In genomic region chr17:56926270-56926669, GRCh38 we compare ENCODE assay signal across 16 cellular contexts. TPM values are rescaled to one million over a fixed set of nuclear protein-coding genes. Genes with fewer than 3 reads are reported as not detected.
DNase-seq lines count a peak whose midpoint lies in the region; ATAC-seq and TF ChIP-seq lines count a peak whose summit lies in the region.
"Had no signal": no experiment of that assay in that cellular context is flagged by ENCODE, and none has a peak within 500 bp of the region (broad histone marks: within the 10 kb centered on the region; RNA-seq: fewer than 3 reads in every experiment).

No MANE protein-coding gene starts in this region.

- no peak overlapping the region for H2AK5ac ChIP-seq in H9 (ENCODE audit: insufficient read length, low read length)

- H3K9me3 ChIP-seq in H9 (ENCODE audit: control insufficient read depth, low read depth, low read length): no peaks in the 10 kb centered on the region
- H3K9me3 ChIP-seq in esophagus muscularis mucosa: no peaks in the 10 kb centered on the region
- H3K9me3 ChIP-seq in lower lobe of right lung: peaks cover 5% of the 10 kb centered on the region
- no peaks in the 10 kb centered on the region for H3K9me3 ChIP-seq in thyroid gland

- no peak overlapping the region for H3K4ac ChIP-seq in H9 (ENCODE audit: low read depth, low read length)

- H4K91ac ChIP-seq in H9 (ENCODE audit: insufficient read length, low read depth, low read length): no peak overlapping the region

- H4K5ac ChIP-seq in H9 (ENCODE audit: insufficient read length, low read depth, low read length): no peak overlapping the region

- no peaks in the 10 kb centered on the region for H3K79me1 ChIP-seq in H9 (ENCODE audit: insufficient read depth, low read depth, low read length, poor library complexity, severe bottlenecking)

- DNase-seq in H9 (no peak), esophagus muscularis mucosa (ENCODE audit: extremely low spot score) (peak; percentile 19), NCI-H2107 (lab: John Stamatoyannopoulos, UW) (no peak), lower lobe of right lung (no peak), thyroid gland (no peak)
- no peak for DNase-seq in activated CD4-positive, alpha-beta T cell treated with anti-CD3 and anti-CD28 coated beads for 48 hours
- DNase-seq: Calu3; CD8-positive, alpha-beta T cell; DMS79 treated with DMSO at 0.1 percent for 48 hours; HCEC 1CT had no signal

- H3K4me2 ChIP-seq in H9 (ENCODE audit: insufficient read depth, insufficient read length, low read length): no peak overlapping the region
- H3K4me2 ChIP-seq: BLaER1 treated with 17β-estradiol and CSF1 and Interleukin-3, amounts not matched to agents 10 nM and 100 nM had no signal

- no peak overlapping the region for H2BK15ac ChIP-seq in H9 (ENCODE audit: low read depth, low read length)

- no peak overlapping the region for H3K14ac ChIP-seq in H9 (ENCODE audit: insufficient read depth, low read length)

- no peak overlapping the region for H2BK12ac ChIP-seq in H9 (ENCODE audit: insufficient read length, low read depth, low read length)

- TF ChIP-seq POLR2A in esophagus muscularis mucosa (IDR thresholded peaks at IDR 0.05; ENCODE audit: low read depth) (no peak), thyroid gland (IDR thresholded peaks at IDR 0.05) (no peak)

- no peaks in the 10 kb centered on the region for H3K23me2 ChIP-seq in H9 (ENCODE audit: insufficient read length, low read depth, low read length, poor library complexity, severe bottlenecking)

- no peak overlapping the region for H3K23ac ChIP-seq in H9 (ENCODE audit: insufficient read length, low read depth, low read length)

- no peak overlapping the region for H4K8ac ChIP-seq in H9 (replicated peaks; ENCODE audit: insufficient read length, low read depth, low read length)

- H4K20me1 ChIP-seq in H9 (ENCODE audit: control insufficient read depth, insufficient read depth, insufficient read length): no peaks in the 10 kb centered on the region
- H4K20me1 ChIP-seq: BLaER1 treated with 17β-estradiol and CSF1 and Interleukin-3, amounts not matched to agents 10 nM and 100 nM had no signal

- peaks cover 32 to 33% of the 10 kb centered on the region in 2 experiments for H3K4me1 Mint-ChIP-seq in H9
- H3K4me1 Mint-ChIP-seq: B cell, IgD-negative memory B cell had no signal

- H3K27me3 Mint-ChIP-seq in H9 (ENCODE audit: low read depth): no peaks in the 10 kb centered on the region; the same call in 1 of the 2 replicates
- H3K27me3 Mint-ChIP-seq: B cell, IgD-negative memory B cell had no signal

- H3K56ac ChIP-seq in H9 (ENCODE audit: insufficient read length, low read depth, low read length): no peak overlapping the region

- H3K18ac ChIP-seq in H9 (ENCODE audit: insufficient read length, low read depth, low read length): no peak overlapping the region

- H3K27ac ChIP-seq in H9 (ENCODE audit: insufficient read length, low read depth, low read length) (peak overlapping the region; percentile 84), VCaP (peak overlapping the region; percentile 47), esophagus muscularis mucosa (replicated peaks in 1 of 4) (no peak overlapping the region), lower lobe of right lung (no peak overlapping the region), thyroid gland (no peak overlapping the region)
- H3K27ac ChIP-seq: BLaER1 treated with 17β-estradiol and CSF1 and Interleukin-3, amounts not matched to agents 10 nM and 100 nM had no signal

- no peak overlapping the region for H2BK20ac ChIP-seq in H9 (ENCODE audit: low read depth, low read length, poor library complexity, severe bottlenecking)

- TF ChIP-seq EP300 in esophagus muscularis mucosa (IDR thresholded peaks at IDR 0.05): no peak

- no peak overlapping the region for H2BK5ac ChIP-seq in H9 (ENCODE audit: insufficient read length, low read length)

- peaks cover 22 to 28% (median 24%) of the 10 kb centered on the region in 3 experiments for H3K36me3 Mint-ChIP-seq in H9 (ENCODE audit: insufficient read depth in 1 of 3, low read depth in 3 of 3)
- H3K36me3 Mint-ChIP-seq: CD8-positive, alpha-beta T cell had no signal

- H2BK120ac ChIP-seq in H9 (ENCODE audit: low read depth, low read length, poor library complexity, severe bottlenecking): no peak overlapping the region

- H2AFZ ChIP-seq in H9 (ENCODE audit: low read length): peak overlapping the region; percentile 62

- TF ChIP-seq CTCF in H9 (conservative IDR thresholded peaks at IDR 0.05) (no peak), VCaP (conservative IDR thresholded peaks at IDR 0.05) (no peak), esophagus muscularis mucosa (IDR thresholded peaks at IDR 0.05) (no peak), lower lobe of right lung (IDR thresholded peaks at IDR 0.05) (no peak), thyroid gland (IDR thresholded peaks at IDR 0.05) (no peak)

- peaks cover 38 to 41% of the 10 kb centered on the region in 2 experiments for H3K9me3 Mint-ChIP-seq in H9
- H3K9me3 Mint-ChIP-seq: CD8-positive, alpha-beta T cell had no signal

- peak overlapping the region in 1 of 2 experiments; percentile 1; a peak in 1 of 5 replicates for H3K4me3 Mint-ChIP-seq in H9
- H3K4me3 Mint-ChIP-seq: B cell; CD8-positive, alpha-beta T cell; IgD-negative memory B cell had no signal

- H3K36me3 ChIP-seq in esophagus muscularis mucosa (no peaks in the 10 kb centered on the region), lower lobe of right lung (no peaks in the 10 kb centered on the region), thyroid gland (no peaks in the 10 kb centered on the region)

- peak overlapping the region; percentile 92 to 97 (median 96); a peak in 6 of 7 replicates for H3K27ac Mint-ChIP-seq in H9
- H3K27ac Mint-ChIP-seq: B cell; CD8-positive, alpha-beta T cell; IgD-negative memory B cell had no signal

- no peaks in the 10 kb centered on the region for H3K79me2 ChIP-seq in H9 (ENCODE audit: insufficient read depth, low read length)

- H3K27me3 ChIP-seq in H9 (ENCODE audit: insufficient read depth, low read length): no peaks in the 10 kb centered on the region
- H3K27me3 ChIP-seq in esophagus muscularis mucosa: no peaks in the 10 kb centered on the region
- H3K27me3 ChIP-seq in lower lobe of right lung (ENCODE audit: low read depth): no peaks in the 10 kb centered on the region
- H3K27me3 ChIP-seq in thyroid gland: no peaks in the 10 kb centered on the region
- H3K27me3 ChIP-seq: BLaER1 treated with 17β-estradiol and CSF1 and Interleukin-3, amounts not matched to agents 10 nM and 100 nM had no signal

- intact Hi-C loops in esophagus muscularis mucosa (cut with DNase I): no loop called here
- intact Hi-C loops in lower lobe of right lung (cut with DNase I): no loop called here
- intact Hi-C loops in thyroid gland (cut with DNase I): no loop called here

- peaks cover 5% of the 10 kb centered on the region; the same call in 1 of the 2 replicates for H3K4me1 ChIP-seq in H9 (ENCODE audit: insufficient read depth, low read length)
- H3K4me1 ChIP-seq in esophagus muscularis mucosa: no peaks in the 10 kb centered on the region
- H3K4me1 ChIP-seq in lower lobe of right lung: no peaks in the 10 kb centered on the region
- H3K4me1 ChIP-seq in thyroid gland: no peaks in the 10 kb centered on the region
- H3K4me1 ChIP-seq: BLaER1 treated with 17β-estradiol and CSF1 and Interleukin-3, amounts not matched to agents 10 nM and 100 nM had no signal

- no peak for ATAC-seq in lower lobe of right lung
- ATAC-seq: CD8-positive, alpha-beta T cell; GM12878; HepG2 had no signal

- H3K4me3 ChIP-seq in esophagus muscularis mucosa (no peak overlapping the region), lower lobe of right lung (no peak overlapping the region), thyroid gland (replicated peaks in 1 of 3) (no peak overlapping the region)
- H3K4me3 ChIP-seq: BLaER1 treated with 17β-estradiol and CSF1 and Interleukin-3, amounts not matched to agents 10 nM and 100 nM; GM12878 had no signal

- H3T11ph ChIP-seq in H9 (ENCODE audit: low read length): no peak overlapping the region

- no peak overlapping the region for H3K9ac ChIP-seq in H9 (ENCODE audit: extremely low read depth, insufficient read length, low read length)
- H3K9ac ChIP-seq: BLaER1 treated with 17β-estradiol and CSF1 and Interleukin-3, amounts not matched to agents 10 nM and 100 nM had no signal

RNA-seq across cellular contexts. Expression of gene TRIM25, which starts 12.4 kb away (rescaled TPM):
- total RNA-seq in H9 (2021) (32.5 and 34.6 TPM in 2 replicates), esophagus muscularis mucosa (10 to 100 TPM; 13.9 to 19.9 (median 16.6) TPM), lower lobe of right lung (125 TPM), thyroid gland (10 to 100 TPM; 23.9 to 41.8 (median 32.7) TPM)

RNA-seq across cellular contexts. Expression of gene COIL, which starts 34.6 kb away (rescaled TPM):
- total RNA-seq in H9 (2021): 21.5 and 22.2 TPM in 2 replicates
- total RNA-seq in esophagus muscularis mucosa: 10 to 100 TPM in 3 of 4 donors, 1 to 10 TPM in 1; 9.9 to 13.3 (median 11.4) TPM
- total RNA-seq in lower lobe of right lung: 12.4 TPM
- total RNA-seq in thyroid gland: 10 to 100 TPM; 13.2 to 18.3 (median 17.5) TPM

RNA-seq across cellular contexts. Expression of gene SCPEP1, which starts 51.7 kb away (rescaled TPM):
- total RNA-seq in H9 (2021): 27.1 and 29.6 TPM in 2 replicates
- total RNA-seq in esophagus muscularis mucosa: 100 to 1,000 TPM in 1 of 4 donors, 10 to 100 TPM in 3; 61.0 to 111 (median 72.4) TPM
- total RNA-seq in lower lobe of right lung: 210 TPM
- total RNA-seq in thyroid gland: 100 to 1,000 TPM; 260 to 354 (median 284) TPM

Comparison
In these comparisons a context has a peak if more than half of its experiments do, and no peak if none do; other contexts are left out.
1. H3K27ac ChIP-seq: peak in H9 (single experiment) and VCaP (single experiment); none in esophagus muscularis mucosa (0 of 4), lower lobe of right lung (single experiment) and thyroid gland (0 of 3).